In the genomic region with DNA sequence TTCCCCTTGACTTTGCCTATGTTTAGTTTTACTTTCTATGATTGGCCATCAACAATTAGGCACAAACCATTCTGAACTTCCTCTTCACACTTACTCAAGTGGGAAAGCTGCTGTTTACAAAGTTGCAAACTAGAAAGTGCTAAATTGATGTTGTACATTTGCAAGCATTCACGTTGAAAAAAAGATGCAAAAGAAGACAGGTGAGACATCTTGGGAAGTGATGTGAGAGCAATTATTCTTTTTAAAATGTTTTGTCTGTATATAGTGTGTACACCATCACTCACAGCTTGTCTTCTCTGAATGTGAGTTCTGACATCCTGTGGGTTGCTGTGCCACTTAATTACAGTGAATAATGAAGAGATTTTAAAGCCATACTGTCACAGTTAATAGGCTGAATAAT, we compare ENCODE assay signal across 13 cellular contexts.
"Had no signal": no experiment of that assay in that cellular context is flagged by ENCODE, and none has a peak within 500 bp of the region (broad histone marks: within the 10 kb centered on the region; RNA-seq: fewer than 3 reads in every experiment).

No MANE protein-coding gene starts in this region.

- H3K27ac Mint-ChIP-seq: activated CD8-positive, alpha-beta memory T cell treated with anti-CD3 and anti-CD28 coated beads, Interleukin-2, amount 10 ng/mL, durations not matched to agents 7 days and 5 days; activated naive CD4-positive, alpha-beta T cell treated with anti-CD3 and anti-CD28 coated beads for 36 hours; activated T-helper 2 cell treated with anti-CD3 and anti-CD28 coated beads, Interferon-gamma antibody, Interleukin-2, Interleukin-4, amounts not matched to agents 10 μg/mL and 5 μg/mL and 100 μg/mL, durations not matched to agents 14 hours and 24 hours and 36 hours; effector memory CD8-positive, alpha-beta T cell; naive thymus-derived CD4-positive, alpha-beta T cell; stimulated activated effector memory CD8-positive, alpha-beta T cell treated with anti-CD3 and anti-CD28 coated beads, Interleukin-12 subunit alpha, Interleukin-12 subunit beta, amount 100 ng/mL, for 72 hours had no signal

- H3K4me3 Mint-ChIP-seq: activated CD8-positive, alpha-beta memory T cell treated with anti-CD3 and anti-CD28 coated beads, Interleukin-2, amount 10 ng/mL, durations not matched to agents 7 days and 5 days; activated naive CD4-positive, alpha-beta T cell treated with anti-CD3 and anti-CD28 coated beads for 36 hours; effector memory CD8-positive, alpha-beta T cell; naive thymus-derived CD4-positive, alpha-beta T cell; stimulated activated effector memory CD8-positive, alpha-beta T cell treated with anti-CD3 and anti-CD28 coated beads, Interleukin-12 subunit alpha, Interleukin-12 subunit beta, amount 100 ng/mL, for 72 hours had no signal

- H3K36me3 Mint-ChIP-seq: activated CD8-positive, alpha-beta memory T cell treated with anti-CD3 and anti-CD28 coated beads, Interleukin-2, amount 10 ng/mL, durations not matched to agents 7 days and 5 days; naive thymus-derived CD4-positive, alpha-beta T cell; stimulated activated effector memory CD8-positive, alpha-beta T cell treated with anti-CD3 and anti-CD28 coated beads, Interleukin-12 subunit alpha, Interleukin-12 subunit beta, amount 100 ng/mL, for 72 hours had no signal

- ATAC-seq: activated CD8-positive, alpha-beta memory T cell treated with anti-CD3 and anti-CD28 coated beads, Interleukin-2, amount 10 ng/mL, durations not matched to agents 7 days and 5 days; effector memory CD8-positive, alpha-beta T cell; foreskin keratinocyte; naive thymus-derived CD4-positive, alpha-beta T cell; stimulated activated effector memory CD8-positive, alpha-beta T cell treated with anti-CD3 and anti-CD28 coated beads, Interleukin-12 subunit alpha, Interleukin-12 subunit beta, amount 100 ng/mL, for 72 hours had no signal

- H3K27me3 Mint-ChIP-seq: activated CD8-positive, alpha-beta memory T cell treated with anti-CD3 and anti-CD28 coated beads, Interleukin-2, amount 10 ng/mL, durations not matched to agents 7 days and 5 days; effector memory CD8-positive, alpha-beta T cell; naive thymus-derived CD4-positive, alpha-beta T cell had no signal

- DNase-seq: activated CD4-positive, alpha-beta T cell treated with anti-CD3 and anti-CD28 coated beads for 1 hour; activated CD4-positive, alpha-beta T cell treated with anti-CD3 and anti-CD28 coated beads, Interleukin-2, amount 50 U/mL, for 48 hours; activated CD8-positive, alpha-beta memory T cell treated with anti-CD3 and anti-CD28 coated beads, Interleukin-2, amount 10 ng/mL, durations not matched to agents 7 days and 5 days; activated naive CD4-positive, alpha-beta T cell treated with anti-CD3 and anti-CD28 coated beads for 36 hours; activated T-cell treated with anti-CD3 and anti-CD28 coated beads, Interleukin-2, amount 50 U/mL, for 1 hour; dermis blood vessel endothelial cell; effector memory CD8-positive, alpha-beta T cell; foreskin keratinocyte; glutamatergic neuron; left ventricle myocardium inferior; naive thymus-derived CD4-positive, alpha-beta T cell had no signal

- H3K4me1 Mint-ChIP-seq: activated CD8-positive, alpha-beta memory T cell treated with anti-CD3 and anti-CD28 coated beads, Interleukin-2, amount 10 ng/mL, durations not matched to agents 7 days and 5 days; naive thymus-derived CD4-positive, alpha-beta T cell; stimulated activated effector memory CD8-positive, alpha-beta T cell treated with anti-CD3 and anti-CD28 coated beads, Interleukin-12 subunit alpha, Interleukin-12 subunit beta, amount 100 ng/mL, for 72 hours had no signal
